ENCODE assay signal across 15 cellular contexts in genomic region chr4:1050486-1051213, GRCh38. TPM values are rescaled to one million over a fixed set of nuclear protein-coding genes. Genes with fewer than 3 reads are reported as not detected.
DNase-seq lines count a peak whose midpoint lies in the region; ATAC-seq and TF ChIP-seq lines count a peak whose summit lies in the region.
"Had no signal": no experiment of that assay in that cellular context is flagged by ENCODE, and none has a peak within 500 bp of the region (broad histone marks: within the 10 kb centered on the region; RNA-seq: fewer than 3 reads in every experiment).

No MANE protein-coding gene starts in this region.

- no peak for TF ChIP-seq POLR2A in testis (IDR thresholded peaks at IDR 0.05)

- no peaks in the 10 kb centered on the region for H3K23me2 ChIP-seq in H9 (ENCODE audit: insufficient read length, low read depth, low read length, poor library complexity, severe bottlenecking)

- H2BK120ac ChIP-seq in H9 (ENCODE audit: low read depth, low read length, poor library complexity, severe bottlenecking), result no peak overlapping the region

- no peaks in the 10 kb centered on the region for H3K36me3 ChIP-seq in testis (ENCODE audit: low read depth, missing control alignments)
- H3K36me3 ChIP-seq: prostate gland had no signal

- no peak overlapping the region for H2BK20ac ChIP-seq in H9 (ENCODE audit: low read depth, low read length, poor library complexity, severe bottlenecking)

- no peak overlapping the region for H3K4me2 ChIP-seq in H9 (ENCODE audit: insufficient read depth, insufficient read length, low read length)

- peak; percentile 19 for TF ChIP-seq CTCF in AG09309 (IDR thresholded peaks at IDR 0.05; ENCODE audit: control insufficient read depth, insufficient read depth, low read depth, low read length, missing control alignments)
- peak; percentile 84 for TF ChIP-seq CTCF in H9 (conservative IDR thresholded peaks at IDR 0.05)
- TF ChIP-seq CTCF in epithelial cell of proximal tubule (conservative IDR thresholded peaks at IDR 0.05; ENCODE audit: low read depth, low read length), result peak; percentile 45
- no peak for TF ChIP-seq CTCF in GM13977 (IDR thresholded peaks at IDR 0.05; ENCODE audit: extremely low read depth, insufficient read depth, missing control alignments)
- no peak for TF ChIP-seq CTCF in testis (IDR thresholded peaks at IDR 0.05)

- H2BK12ac ChIP-seq in H9 (ENCODE audit: insufficient read length, low read depth, low read length), result no peak overlapping the region

- peaks cover 67% of the 10 kb centered on the region for H3K27me3 Mint-ChIP-seq in H9 (ENCODE audit: low read depth)

- H3K4me1 ChIP-seq in H9 (ENCODE audit: insufficient read depth, low read length) (no peaks in the 10 kb centered on the region), testis (peaks cover 4% of the 10 kb centered on the region)
- H3K4me1 ChIP-seq: prostate gland had no signal

- H2BK15ac ChIP-seq in H9 (ENCODE audit: low read depth, low read length), result no peak overlapping the region

- ATAC-seq in GM21576 (IDR thresholded peaks at IDR 0.05; ENCODE audit: unreplicated experiment), result no peak
- ATAC-seq: T-helper 17 cell had no signal

- no peak for DNase-seq in AG09309 (ENCODE audit: low read depth)
- DNase-seq in H9, result peak; percentile 76
- no peak for DNase-seq in epithelial cell of proximal tubule (ENCODE audit: low read depth)
- peak; percentile 69 for DNase-seq in midbrain (lab: John Stamatoyannopoulos, UW)
- no peak for DNase-seq in GM13977 (ENCODE audit: low spot score)
- DNase-seq in testis, result no peak
- DNase-seq in A172 (ENCODE audit: low spot score), result no peak
- DNase-seq: effector CD4-positive, alpha-beta T cell; NCI-H1417 treated with DMSO at 0.1 percent for 48 hours; NK-92 treated with Interleukin-12 subunit alpha and Interleukin-12 subunit beta, amount 100 ng/mL, for 24 hours had no signal

- peaks cover 3 to 5% of the 10 kb centered on the region in 2 experiments; a peak in 1 of 4 replicates for H3K4me1 Mint-ChIP-seq in H9

- H3K4me3 Mint-ChIP-seq in H9, result no peak overlapping the region
- H3K4me3 Mint-ChIP-seq: activated T-helper 1 cell treated with anti-CD3 and anti-CD28 coated beads, Interleukin-12 subunit alpha, Interleukin-12 subunit beta, Interleukin-2, Interleukin-4 antibody, amounts not matched to agents 30 ng/mL and 10 ng/mL and 1 ng/mL, durations not matched to agents 14 hours and 24 hours and 36 hours; CD4-positive, alpha-beta T cell; T-helper 17 cell had no signal

- H3K4ac ChIP-seq in H9 (ENCODE audit: low read depth, low read length), result no peak overlapping the region

- no peak overlapping the region for H4K8ac ChIP-seq in H9 (replicated peaks; ENCODE audit: insufficient read length, low read depth, low read length)

- H3K27ac ChIP-seq in H9 (ENCODE audit: insufficient read length, low read depth, low read length), result no peak overlapping the region
- no peak overlapping the region for H3K27ac ChIP-seq in testis
- H3K27ac ChIP-seq: prostate gland had no signal

- in situ Hi-C loops in GM13977 (cut with MboI; ENCODE audit: low pct_unique_long_range_greater_than_20kb, low sequenced_read_pairs, unreplicated experiment), result no loop called here

- H2BK5ac ChIP-seq in H9 (ENCODE audit: insufficient read length, low read length), result no peak overlapping the region

- H3K23ac ChIP-seq in H9 (ENCODE audit: insufficient read length, low read depth, low read length), result no peak overlapping the region

- no peak overlapping the region for H3K4me3 ChIP-seq in AG09309 (ENCODE audit: control insufficient read depth, low read depth, low read length)
- H3K4me3 ChIP-seq in epithelial cell of proximal tubule (ENCODE audit: low read depth, low read length), result no peak overlapping the region
- no peak overlapping the region for H3K4me3 ChIP-seq in testis
- H3K4me3 ChIP-seq: prostate gland had no signal

- no peaks in the 10 kb centered on the region for H4K20me1 ChIP-seq in H9 (ENCODE audit: control insufficient read depth, insufficient read depth, insufficient read length)

- H3K36me3 Mint-ChIP-seq in H9 (ENCODE audit: insufficient read depth in 1 of 3, low read depth in 3 of 3), result peaks cover 0 to 2% (median 0%) of the 10 kb centered on the region in 3 experiments; a peak in 2 of 7 replicates

- H3K27me3 ChIP-seq in H9 (ENCODE audit: insufficient read depth, low read length) (no peaks in the 10 kb centered on the region; the same call in 1 of the 2 replicates), testis (no peaks in the 10 kb centered on the region)

- no peaks in the 10 kb centered on the region for H3K79me2 ChIP-seq in H9 (ENCODE audit: insufficient read depth, low read length)

- WGBS in H9 (ENCODE audit: extremely low coverage, insufficient read length, low lambda C conversion rate), result no CpG with 5 or more reads among the region's 40 CpGs
- WGBS in testis, 2 donors, result 75 to 76% methylated on average over 40 of the region's 40 CpGs

- H3K14ac ChIP-seq in H9 (ENCODE audit: insufficient read depth, low read length), result no peak overlapping the region

- no peak overlapping the region for H4K5ac ChIP-seq in H9 (ENCODE audit: insufficient read length, low read depth, low read length)

- H2AFZ ChIP-seq in H9 (ENCODE audit: low read length), result no peak overlapping the region

- H3K9me3 ChIP-seq in H9 (ENCODE audit: control insufficient read depth, low read depth, low read length), result no peaks in the 10 kb centered on the region
- H3K9me3 ChIP-seq in testis, result no peaks in the 10 kb centered on the region
- H3K9me3 ChIP-seq: prostate gland had no signal

- H3K27ac Mint-ChIP-seq in H9, result no peak overlapping the region
- H3K27ac Mint-ChIP-seq: activated T-helper 1 cell treated with anti-CD3 and anti-CD28 coated beads, Interleukin-12 subunit alpha, Interleukin-12 subunit beta, Interleukin-2, Interleukin-4 antibody, amounts not matched to agents 30 ng/mL and 10 ng/mL and 1 ng/mL, durations not matched to agents 14 hours and 24 hours and 36 hours; CD4-positive, alpha-beta T cell; T-helper 17 cell had no signal

- H3K56ac ChIP-seq in H9 (ENCODE audit: insufficient read length, low read depth, low read length), result no peak overlapping the region

- intact Hi-C loops in testis (cut with DNase I; ENCODE audit: low total_unique reads), result no loop called here

- no peak overlapping the region for H3K18ac ChIP-seq in H9 (ENCODE audit: insufficient read length, low read depth, low read length)

- no peak overlapping the region for H3T11ph ChIP-seq in H9 (ENCODE audit: low read length)

- no peaks in the 10 kb centered on the region for H3K79me1 ChIP-seq in H9 (ENCODE audit: insufficient read depth, low read depth, low read length, poor library complexity, severe bottlenecking)

- peaks cover 0 to 5% of the 10 kb centered on the region in 2 experiments; a peak in 3 of 5 replicates for H3K9me3 Mint-ChIP-seq in H9
- H3K9me3 Mint-ChIP-seq: activated T-helper 1 cell treated with anti-CD3 and anti-CD28 coated beads, Interleukin-12 subunit alpha, Interleukin-12 subunit beta, Interleukin-2, Interleukin-4 antibody, amounts not matched to agents 30 ng/mL and 10 ng/mL and 1 ng/mL, durations not matched to agents 14 hours and 24 hours and 36 hours; CD4-positive, alpha-beta T cell had no signal

- H3K9ac ChIP-seq in H9 (ENCODE audit: extremely low read depth, insufficient read length, low read length), result no peak overlapping the region

- no peak overlapping the region for H2AK5ac ChIP-seq in H9 (ENCODE audit: insufficient read length, low read length)

- no peak overlapping the region for H4K91ac ChIP-seq in H9 (ENCODE audit: insufficient read length, low read depth, low read length)

RNA-seq across cellular contexts. Expression of gene FGFRL1, which starts 39.2 kb away (rescaled TPM):
- total RNA-seq in H9 (2021) (25.8 and 26.1 TPM in 2 replicates), epithelial cell of proximal tubule (43.6 and 52.5 TPM in 2 replicates), testis (10 to 100 TPM; 13.7 to 25.6 TPM)
- 14.4 TPM for polyA plus RNA-seq in testis (ENCODE audit: insufficient read depth, low read depth, low replicate concordance)
- total RNA-seq in A172 (2014; rRNA removed; shearing (Covaris generic)), result 85.0 and 102 TPM in 2 replicates

RNA-seq across cellular contexts. Expression of gene SLC26A1, which starts 57.4 kb away (rescaled TPM):
- total RNA-seq in H9 (2021), result 0.09 and 0.13 TPM in 2 replicates
- 0.35 and 1.3 TPM in 2 replicates for total RNA-seq in epithelial cell of proximal tubule
- total RNA-seq in testis, result 1 to 10 TPM in 1 of 2 donors, under 1 TPM in 1; 0.99 to 2.0 TPM
- 0.51 TPM for polyA plus RNA-seq in testis (ENCODE audit: insufficient read depth, low read depth, low replicate concordance)
- total RNA-seq in A172 (2014; rRNA removed; shearing (Covaris generic)), result 0.41 TPM in 1 of 2 replicates, not detected in the other
- total RNA-seq: CD4-positive, alpha-beta T cell had no signal

Comparison
In these comparisons a context has a peak if more than half of its experiments do, and no peak if none do; other contexts are left out.
1. DNase-seq: peak in H9 (single experiment) and midbrain (single experiment); none in AG09309 (single experiment), epithelial cell of proximal tubule (single experiment), GM13977 (single experiment), testis (single experiment) and A172 (single experiment).
2. CTCF ChIP-seq: peak in AG09309 (single experiment), H9 (single experiment) and epithelial cell of proximal tubule (single experiment); none in GM13977 (single experiment) and testis (0 of 3).